ENCODE assay signal across 2 cellular contexts in genomic region chr5:139379626-139380449, GRCh38.
TF ChIP-seq lines count a peak whose summit lies in the region.

No MANE protein-coding gene starts in this region.

TF ChIP-seq in HEK293, 187 proteins besides CTCF, POLR2A, EP300 and RAD21:
- no peak for TF ChIP-seq GLI2 (tag by site-specific recombination; IDR thresholded peaks at IDR 0.05; ENCODE audit: borderline replicate concordance, low read depth)
- no peak for TF ChIP-seq ZNF335 (tag by site-specific recombination; conservative IDR thresholded peaks at IDR 0.05)
- 0 out of 2 replicates have a peak, but pooled peaks have one; percentile 43 for TF ChIP-seq ZNF169 (tag by site-specific recombination; IDR thresholded peaks at IDR 0.05)
- no peak for TF ChIP-seq ZNF660 (tag by site-specific recombination; IDR thresholded peaks at IDR 0.05)
- TF ChIP-seq ZNF76 (tag by site-specific recombination; IDR thresholded peaks at IDR 0.05; ENCODE audit: borderline replicate concordance, low read depth): no peak
- TF ChIP-seq SP7 (tag by site-specific recombination; IDR thresholded peaks at IDR 0.05): no peak
- no peak for TF ChIP-seq REPIN1 (tag by site-specific recombination; IDR thresholded peaks at IDR 0.05; ENCODE audit: low read depth)

TF ChIP-seq in HepG2, 621 proteins besides CTCF, POLR2A, EP300 and RAD21:
- TF ChIP-seq SMAD3 (CRISPR knock-in tag; IDR thresholded peaks at IDR 0.05) (no peak), ZMYM3 (CRISPR knock-in tag; IDR thresholded peaks at IDR 0.05) (peak; percentile 81), ZNF687 (CRISPR knock-in tag; IDR thresholded peaks at IDR 0.05) (0 out of 2 replicates have a peak, but pooled peaks have one; percentile 11), ZNF839 (CRISPR knock-in tag; IDR thresholded peaks at IDR 0.05; ENCODE audit: borderline replicate concordance) (no peak), ZFP36 (IDR thresholded peaks at IDR 0.05; ENCODE audit: borderline replicate concordance, low read depth, low read length, partially characterized antibody) (peak; percentile 95)
